ENCODE assay signal across 25 cellular contexts in the genomic region with DNA sequence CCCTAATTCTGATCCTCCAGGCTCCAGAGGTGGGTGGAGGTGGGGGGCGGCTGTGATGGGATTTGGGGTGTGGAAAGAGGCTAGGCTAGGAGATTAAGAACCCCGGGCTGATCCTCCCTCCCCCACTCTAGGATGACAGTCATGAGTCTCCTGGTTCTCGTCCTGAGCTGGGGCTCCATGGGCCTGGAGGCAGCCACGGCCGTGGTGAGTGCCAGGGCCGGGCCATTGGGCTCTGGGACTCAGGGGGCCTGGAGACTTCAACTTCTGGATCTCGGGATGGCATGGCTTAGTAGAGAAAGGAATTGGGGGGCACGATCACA. TPM values are rescaled to one million over a fixed set of nuclear protein-coding genes. Genes with fewer than 3 reads are reported as not detected.
DNase-seq lines count a peak whose midpoint lies in the region; ATAC-seq and TF ChIP-seq lines count a peak whose summit lies in the region.
"Had no signal": no experiment of that assay in that cellular context is flagged by ENCODE, and none has a peak within 500 bp of the region (broad histone marks: within the 10 kb centered on the region; RNA-seq: fewer than 3 reads in every experiment).

No MANE protein-coding gene starts in this region.

- no peak for ATAC-seq in activated naive CD4-positive, alpha-beta T cell treated with anti-CD3 and anti-CD28 coated beads, Interleukin-2, amount 50 U/mL, for 72 hours
- ATAC-seq: activated naive CD8-positive, alpha-beta T cell treated with anti-CD3 and anti-CD28 coated beads, Interleukin-2, amount 50 U/mL, for 24 hours; left lung; natural killer cell treated with Interleukin-12 subunit alpha and Interleukin-12 subunit beta and Interleukin-15 and Interleukin-18, amount 100 ng/mL, for 72 hours; PC-3; T-cell had no signal

- H3K36me3 Mint-ChIP-seq in activated naive CD4-positive, alpha-beta T cell treated with anti-CD3 and anti-CD28 coated beads, Interleukin-2, amount 50 U/mL, for 72 hours: no peaks in the 10 kb centered on the region
- H3K36me3 Mint-ChIP-seq in type B pancreatic cell: no peaks in the 10 kb centered on the region
- H3K36me3 Mint-ChIP-seq: natural killer cell treated with Interleukin-12 subunit alpha and Interleukin-12 subunit beta and Interleukin-15 and Interleukin-18, amount 100 ng/mL, for 72 hours; T-cell had no signal

- peak overlapping the region; percentile 19 to 44 for H3K27ac Mint-ChIP-seq in activated naive CD4-positive, alpha-beta T cell treated with anti-CD3 and anti-CD28 coated beads, Interleukin-2, amount 50 U/mL, for 72 hours
- no peak overlapping the region for H3K27ac Mint-ChIP-seq in type B pancreatic cell
- H3K27ac Mint-ChIP-seq: activated CD4-positive, alpha-beta T cell treated with anti-CD3 and anti-CD28 coated beads, Interleukin-2, amount 10 ng/mL, durations not matched to agents 7 days and 5 days; activated naive CD8-positive, alpha-beta T cell treated with anti-CD3 and anti-CD28 coated beads, Interleukin-2, amount 50 U/mL, for 24 hours; activated T-helper 2 cell treated with anti-CD3 and anti-CD28 coated beads, Interferon-gamma antibody, Interleukin-2, Interleukin-4, amounts not matched to agents 10 μg/mL and 5 μg/mL and 100 μg/mL, durations not matched to agents 14 hours and 24 hours and 36 hours; dendritic cell treated with granulocyte-macrophage colony-stimulating factor and Interleukin-4, amounts not matched to agents 40 ng/mL and 50 ng/mL, for 4 days; natural killer cell treated with Interleukin-12 subunit alpha and Interleukin-12 subunit beta and Interleukin-15 and Interleukin-18, amount 100 ng/mL, for 72 hours; T-cell had no signal

- intact Hi-C loops in breast epithelium (cut with DNase I; ENCODE audit: low total_unique reads): no loop called here

- H3K9me3 Mint-ChIP-seq in activated naive CD4-positive, alpha-beta T cell treated with anti-CD3 and anti-CD28 coated beads, Interleukin-2, amount 50 U/mL, for 72 hours: no peaks in the 10 kb centered on the region
- no peaks in the 10 kb centered on the region for H3K9me3 Mint-ChIP-seq in type B pancreatic cell
- H3K9me3 Mint-ChIP-seq: activated CD4-positive, alpha-beta T cell treated with anti-CD3 and anti-CD28 coated beads, Interleukin-2, amount 10 ng/mL, durations not matched to agents 7 days and 5 days; activated naive CD8-positive, alpha-beta T cell treated with anti-CD3 and anti-CD28 coated beads, Interleukin-2, amount 50 U/mL, for 24 hours; activated T-helper 2 cell treated with anti-CD3 and anti-CD28 coated beads, Interferon-gamma antibody, Interleukin-2, Interleukin-4, amounts not matched to agents 10 μg/mL and 5 μg/mL and 100 μg/mL, durations not matched to agents 14 hours and 24 hours and 36 hours; dendritic cell treated with granulocyte-macrophage colony-stimulating factor and Interleukin-4, amounts not matched to agents 40 ng/mL and 50 ng/mL, for 4 days; natural killer cell treated with Interleukin-12 subunit alpha and Interleukin-12 subunit beta and Interleukin-15 and Interleukin-18, amount 100 ng/mL, for 72 hours; T-cell had no signal

- H3K27me3 ChIP-seq in breast epithelium: peaks cover 0 to 12% of the 10 kb centered on the region in 2 donors

- peaks cover 7% of the 10 kb centered on the region for H3K4me1 Mint-ChIP-seq in type B pancreatic cell (ENCODE audit: unreplicated experiment)

- no peak for TF ChIP-seq POLR2A in breast epithelium (IDR thresholded peaks at IDR 0.05)

- peak overlapping the region; percentile 25 for H3K4me3 Mint-ChIP-seq in type B pancreatic cell
- H3K4me3 Mint-ChIP-seq: activated CD4-positive, alpha-beta T cell treated with anti-CD3 and anti-CD28 coated beads, Interleukin-2, amount 10 ng/mL, durations not matched to agents 7 days and 5 days; activated naive CD8-positive, alpha-beta T cell treated with anti-CD3 and anti-CD28 coated beads, Interleukin-2, amount 50 U/mL, for 24 hours; dendritic cell treated with granulocyte-macrophage colony-stimulating factor and Interleukin-4, amounts not matched to agents 40 ng/mL and 50 ng/mL, for 4 days; natural killer cell treated with Interleukin-12 subunit alpha and Interleukin-12 subunit beta and Interleukin-15 and Interleukin-18, amount 100 ng/mL, for 72 hours had no signal

- H3K4me1 ChIP-seq in breast epithelium: peaks cover 0 to 7% of the 10 kb centered on the region in 2 donors

- no peak for DNase-seq in activated naive CD4-positive, alpha-beta T cell treated with anti-CD3 and anti-CD28 coated beads, Interleukin-2, amount 50 U/mL, for 72 hours (ENCODE audit: low spot score in 2 of 2)
- no peak for DNase-seq in activated naive CD4-positive, alpha-beta T cell (lab: John Stamatoyannopoulos, UW)
- DNase-seq in epidermal melanocyte (ENCODE audit: insufficient read length, low spot score) (peak; percentile 7), type B pancreatic cell (ENCODE audit: extremely low spot score, unreplicated experiment) (no peak), breast epithelium (ENCODE audit: low spot score in 2 of 2) (no peak)
- DNase-seq in effector CD8-positive, alpha-beta T cell (lab: John Stamatoyannopoulos, UW): no peak
- DNase-seq: activated CD4-positive, alpha-beta T cell treated with anti-CD3 and anti-CD28 coated beads, Interleukin-2, amount 10 ng/mL, durations not matched to agents 7 days and 5 days; activated naive CD8-positive, alpha-beta T cell treated with anti-CD3 and anti-CD28 coated beads, Interleukin-2, amount 50 U/mL, for 24 hours; COR-L47; EL; left lung; NCI-H1092 treated with DMSO at 0.1 percent for 48 hours; NCI-H2029 treated with DMSO at 0.1 percent for 48 hours; PC-3; SHP77 treated with DMSO at 0.1 percent for 48 hours; stimulated activated CD4-positive, alpha-beta T cell treated with anti-CD3 and anti-CD28 coated beads, Interleukin-2, amount 100 ng/mL, for 48 hours; T-cell had no signal

- H3K27me3 Mint-ChIP-seq in type B pancreatic cell: peaks cover 30% of the 10 kb centered on the region

- no peaks in the 10 kb centered on the region for H3K36me3 ChIP-seq in breast epithelium
- H3K36me3 ChIP-seq: left lung, prostate gland had no signal

- no peak overlapping the region for H3K27ac ChIP-seq in breast epithelium
- H3K27ac ChIP-seq: left lung, prostate gland had no signal

- H3K9me3 ChIP-seq in breast epithelium: no peaks in the 10 kb centered on the region
- H3K9me3 ChIP-seq: left lung, prostate gland had no signal

- TF ChIP-seq CTCF in type B pancreatic cell (conservative IDR thresholded peaks at IDR 0.05) (no peak), breast epithelium (IDR thresholded peaks at IDR 0.05) (no peak)

- no peak overlapping the region for H3K4me3 ChIP-seq in breast epithelium
- H3K4me3 ChIP-seq: left lung, prostate gland, smooth muscle cell had no signal

RNA-seq across cellular contexts. Expression of a gene that starts 13.9 kb away (rescaled TPM):
- under 1 TPM in 1 of 2 donors, not detected in 1; 0.37 TPM for total RNA-seq in activated naive CD4-positive, alpha-beta T cell treated with anti-CD3 and anti-CD28 coated beads, Interleukin-2, amount 50 U/mL, for 72 hours
- total RNA-seq in type B pancreatic cell (ENCODE audit: low replicate concordance) (8.7 and 50.7 TPM in 2 replicates), breast epithelium (1 to 10 TPM in 2 of 3 donors, under 1 TPM in 1; 0.48 to 4.6 (median 4.0) TPM)
- total RNA-seq: A172, bronchial epithelial cell, left lung, LHCN-M2 had no signal

RNA-seq across cellular contexts. Expression of a gene that starts 19.9 kb away (rescaled TPM):
- 100 to 1,000 TPM; 191 to 205 TPM for total RNA-seq in activated naive CD4-positive, alpha-beta T cell treated with anti-CD3 and anti-CD28 coated beads, Interleukin-2, amount 50 U/mL, for 72 hours
- 135 and 196 TPM in 2 replicates for total RNA-seq in type B pancreatic cell (ENCODE audit: low replicate concordance)
- 100 to 1,000 TPM in 2 of 3 donors, 10 to 100 TPM in 1; 82.9 to 204 (median 148) TPM for total RNA-seq in breast epithelium

RNA-seq across cellular contexts. Expression of a gene that starts 34.4 kb away (rescaled TPM):
- total RNA-seq in activated naive CD4-positive, alpha-beta T cell treated with anti-CD3 and anti-CD28 coated beads, Interleukin-2, amount 50 U/mL, for 72 hours: 1 to 10 TPM; 2.5 to 5.8 TPM
- total RNA-seq in type B pancreatic cell (ENCODE audit: low replicate concordance) (3.9 and 4.2 TPM in 2 replicates), breast epithelium (1 to 10 TPM; 4.5 to 8.2 (median 4.8) TPM)
- total RNA-seq: A172 had no signal

RNA-seq across cellular contexts. Expression of a gene that starts 44.0 kb away (rescaled TPM):
- total RNA-seq in activated naive CD4-positive, alpha-beta T cell treated with anti-CD3 and anti-CD28 coated beads, Interleukin-2, amount 50 U/mL, for 72 hours: not detected
- total RNA-seq in type B pancreatic cell (ENCODE audit: low replicate concordance) (16.1 and 24.3 TPM in 2 replicates), breast epithelium (10 to 100 TPM in 2 of 3 donors, 1 to 10 TPM in 1; 8.8 to 40.6 (median 17.4) TPM)
- total RNA-seq: activated CD4-positive, alpha-beta T cell treated with anti-CD3 and anti-CD28 coated beads, Interleukin-2, amount 10 ng/mL, durations not matched to agents 7 days and 5 days; natural killer cell treated with Interleukin-12 subunit alpha and Interleukin-12 subunit beta and Interleukin-15 and Interleukin-18, amount 100 ng/mL, for 72 hours had no signal
